In the genomic region with DNA sequence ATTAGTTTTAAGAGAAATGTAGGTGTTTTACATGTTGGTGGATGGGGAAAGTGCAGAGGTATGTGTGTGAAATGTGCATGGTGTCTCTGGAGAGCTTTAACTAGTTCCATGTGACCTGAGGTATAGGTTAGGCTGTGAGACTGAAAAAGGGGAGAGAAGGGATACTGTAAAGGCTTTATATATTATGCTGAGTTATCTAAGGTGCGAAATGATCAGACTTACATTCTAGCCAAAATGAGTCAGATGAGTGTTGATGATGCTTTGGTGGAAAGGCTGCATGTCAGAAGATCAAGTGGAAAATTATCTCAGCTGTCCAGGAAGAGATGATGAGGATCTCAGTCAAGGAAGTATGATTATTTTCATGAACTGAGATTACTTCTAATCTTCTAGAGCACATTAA, we compare ENCODE assay signal across 20 cellular contexts. TPM values are rescaled to one million over a fixed set of nuclear protein-coding genes. Genes with fewer than 3 reads are reported as not detected.
DNase-seq lines count a peak whose midpoint lies in the region; ATAC-seq lines count a peak whose summit lies in the region.
"Had no signal": no experiment of that assay in that cellular context is flagged by ENCODE, and none has a peak within 500 bp of the region (broad histone marks: within the 10 kb centered on the region; RNA-seq: fewer than 3 reads in every experiment).

No MANE protein-coding gene starts in this region.

- H3K27ac ChIP-seq in GM23248: no peak overlapping the region
- H3K27ac ChIP-seq: C4-2B, pancreas, suprapubic skin had no signal

- no peak overlapping the region for H3K9ac ChIP-seq in GM23248

- peaks cover 3% of the 10 kb centered on the region; the same call in 1 of the 2 replicates for H3K4me1 ChIP-seq in GM23248 (ENCODE audit: insufficient read depth)

- peaks cover 18% of the 10 kb centered on the region; the same call in 1 of the 2 replicates for H3F3A ChIP-seq in GM23248 (ENCODE audit: insufficient read depth)

- H4K20me1 ChIP-seq in GM23248 (ENCODE audit: insufficient read depth): no peaks in the 10 kb centered on the region

- 92 to 100% methylated on average over 1 of the region's 1 CpG for WGBS in GM23248 (ENCODE audit: low coverage in 1 of 2, low lambda C conversion rate in 2 of 2, missing lambda C conversion rate in 2 of 2), 2 experiments

- no peaks in the 10 kb centered on the region for H3K9me3 Mint-ChIP-seq in activated naive CD4-positive, alpha-beta T cell treated with anti-CD3 and anti-CD28 coated beads, Interleukin-2, amount 10 ng/mL, durations not matched to agents 7 days and 5 days
- no peaks in the 10 kb centered on the region for H3K9me3 Mint-ChIP-seq in activated naive CD8-positive, alpha-beta T cell treated with anti-CD3 and anti-CD28 coated beads, Interleukin-2, amount 50 U/mL, for 24 hours
- no peaks in the 10 kb centered on the region for H3K9me3 Mint-ChIP-seq in stimulated activated naive CD8-positive, alpha-beta T cell treated with anti-CD3 and anti-CD28 coated beads, Interleukin-15, amount 100 ng/mL, for 72 hours
- H3K9me3 Mint-ChIP-seq: activated B cell treated with CpG ODN at 0.5 μM for 24 hours, naive B cell had no signal

- ATAC-seq in T-helper 17 cell (no peak), GM19455 (IDR thresholded peaks at IDR 0.05; ENCODE audit: unreplicated experiment) (no peak)
- ATAC-seq in activated naive CD8-positive, alpha-beta T cell treated with anti-CD3 and anti-CD28 coated beads, Interleukin-2, amount 50 U/mL, for 24 hours: peak; percentile 84
- peak; percentile 62 for ATAC-seq in stimulated activated naive CD8-positive, alpha-beta T cell treated with anti-CD3 and anti-CD28 coated beads, Interleukin-15, amount 100 ng/mL, for 72 hours
- ATAC-seq: pancreas, sciatic nerve had no signal

- H3K36me3 ChIP-seq in GM23248 (ENCODE audit: low read depth): peaks cover 35% of the 10 kb centered on the region

- in situ Hi-C loops in GM23248 (cut with MboI): no loop called here

- no peak for DNase-seq in activated naive CD4-positive, alpha-beta T cell treated with anti-CD3 and anti-CD28 coated beads, Interleukin-2, amount 10 ng/mL, durations not matched to agents 7 days and 5 days
- DNase-seq in activated naive CD4-positive, alpha-beta T cell treated with Interleukin-2 at 50 U/mL for 16 hours: no peak
- DNase-seq in T-helper 17 cell: no peak
- no peak for DNase-seq in activated naive CD8-positive, alpha-beta T cell treated with anti-CD3 and anti-CD28 coated beads, Interleukin-2, amount 50 U/mL, for 24 hours
- DNase-seq in stimulated activated naive CD8-positive, alpha-beta T cell treated with anti-CD3 and anti-CD28 coated beads, Interleukin-15, amount 100 ng/mL, for 72 hours: no peak
- DNase-seq in GM23248: no peak
- DNase-seq: activated B cell treated with CpG ODN at 0.5 μM for 24 hours; erythroblast; foreskin fibroblast; MM.1S; naive B cell; NCI-H1436; NCI-H2107; NCI-H446 treated with DMSO at 0.1 percent for 48 hours; pancreas; stimulated activated CD8-positive, alpha-beta memory T cell treated with anti-CD3 and anti-CD28 coated beads, Interleukin-4, amount 100 ng/mL, for 48 hours had no signal

- H3K27ac Mint-ChIP-seq in activated naive CD4-positive, alpha-beta T cell treated with anti-CD3 and anti-CD28 coated beads, Interleukin-2, amount 10 ng/mL, durations not matched to agents 7 days and 5 days: peak overlapping the region; percentile 1
- H3K27ac Mint-ChIP-seq in T-helper 17 cell: peak overlapping the region; percentile 68
- H3K27ac Mint-ChIP-seq in activated naive CD8-positive, alpha-beta T cell treated with anti-CD3 and anti-CD28 coated beads, Interleukin-2, amount 50 U/mL, for 24 hours: peak overlapping the region; percentile 87
- peak overlapping the region in 1 of 2 donors; percentile 19 for H3K27ac Mint-ChIP-seq in stimulated activated naive CD8-positive, alpha-beta T cell treated with anti-CD3 and anti-CD28 coated beads, Interleukin-15, amount 100 ng/mL, for 72 hours
- H3K27ac Mint-ChIP-seq: activated B cell treated with CpG ODN at 0.5 μM for 24 hours had no signal

- peaks cover 45% of the 10 kb centered on the region for H3K36me3 Mint-ChIP-seq in activated naive CD4-positive, alpha-beta T cell treated with anti-CD3 and anti-CD28 coated beads, Interleukin-2, amount 10 ng/mL, durations not matched to agents 7 days and 5 days
- H3K36me3 Mint-ChIP-seq in T-helper 17 cell (ENCODE audit: low read depth): peaks cover 9% of the 10 kb centered on the region
- H3K36me3 Mint-ChIP-seq in activated naive CD8-positive, alpha-beta T cell treated with anti-CD3 and anti-CD28 coated beads, Interleukin-2, amount 50 U/mL, for 24 hours (ENCODE audit: low read depth): peaks cover 48% of the 10 kb centered on the region

- H2AFZ ChIP-seq in GM23248: no peak overlapping the region

- H3K9me2 ChIP-seq in GM23248 (ENCODE audit: insufficient read depth): no peaks in the 10 kb centered on the region

- no peak overlapping the region for H3K4me3 ChIP-seq in GM23248
- H3K4me3 ChIP-seq: pancreas, suprapubic skin had no signal

- no peaks in the 10 kb centered on the region for H3K9me3 ChIP-seq in T-helper 17 cell (ENCODE audit: control insufficient read depth, low read length, poor library complexity, severe bottlenecking)
- H3K9me3 ChIP-seq in GM23248 (ENCODE audit: low read depth): no peaks in the 10 kb centered on the region
- H3K9me3 ChIP-seq: pancreas, suprapubic skin had no signal

- H3K79me2 ChIP-seq in GM23248 (ENCODE audit: insufficient read depth): no peaks in the 10 kb centered on the region

- CTCF ChIA-PET in activated naive CD4-positive, alpha-beta T cell treated with anti-CD3 and anti-CD28 coated beads, Interleukin-2, amount 10 ng/mL, durations not matched to agents 7 days and 5 days (lab: Charles Lee): interaction anchor here (1.2 kb wide), 1 partner anchor 18 kb away, joined by 5 read pairs; no protein-coding TSS in a partner anchor

- no peaks in the 10 kb centered on the region for H3K27me3 ChIP-seq in GM23248 (replicated peaks; ENCODE audit: insufficient read depth)
- H3K27me3 ChIP-seq: pancreas, suprapubic skin had no signal

- no peak overlapping the region for H3K4me3 Mint-ChIP-seq in activated naive CD4-positive, alpha-beta T cell treated with anti-CD3 and anti-CD28 coated beads, Interleukin-2, amount 10 ng/mL, durations not matched to agents 7 days and 5 days
- H3K4me3 Mint-ChIP-seq in T-helper 17 cell: no peak overlapping the region
- H3K4me3 Mint-ChIP-seq in activated naive CD8-positive, alpha-beta T cell treated with anti-CD3 and anti-CD28 coated beads, Interleukin-2, amount 50 U/mL, for 24 hours: no peak overlapping the region
- H3K4me3 Mint-ChIP-seq in stimulated activated naive CD8-positive, alpha-beta T cell treated with anti-CD3 and anti-CD28 coated beads, Interleukin-15, amount 100 ng/mL, for 72 hours: no peak overlapping the region
- H3K4me3 Mint-ChIP-seq: activated B cell treated with CpG ODN at 0.5 μM for 24 hours, naive B cell had no signal

- peaks cover 4% of the 10 kb centered on the region for H3K4me1 Mint-ChIP-seq in activated naive CD4-positive, alpha-beta T cell treated with anti-CD3 and anti-CD28 coated beads, Interleukin-2, amount 10 ng/mL, durations not matched to agents 7 days and 5 days
- H3K4me1 Mint-ChIP-seq in T-helper 17 cell: peaks cover 8% of the 10 kb centered on the region
- H3K4me1 Mint-ChIP-seq in activated naive CD8-positive, alpha-beta T cell treated with anti-CD3 and anti-CD28 coated beads, Interleukin-2, amount 50 U/mL, for 24 hours: peaks cover 25% of the 10 kb centered on the region
- peaks cover 28% of the 10 kb centered on the region for H3K4me1 Mint-ChIP-seq in stimulated activated naive CD8-positive, alpha-beta T cell treated with anti-CD3 and anti-CD28 coated beads, Interleukin-15, amount 100 ng/mL, for 72 hours
- H3K4me1 Mint-ChIP-seq: activated B cell treated with CpG ODN at 0.5 μM for 24 hours had no signal

- no peak overlapping the region for H3K4me2 ChIP-seq in GM23248 (ENCODE audit: unreplicated experiment)

- no peaks in the 10 kb centered on the region for H3K27me3 Mint-ChIP-seq in activated naive CD4-positive, alpha-beta T cell treated with anti-CD3 and anti-CD28 coated beads, Interleukin-2, amount 10 ng/mL, durations not matched to agents 7 days and 5 days
- no peaks in the 10 kb centered on the region for H3K27me3 Mint-ChIP-seq in T-helper 17 cell
- H3K27me3 Mint-ChIP-seq in activated naive CD8-positive, alpha-beta T cell treated with anti-CD3 and anti-CD28 coated beads, Interleukin-2, amount 50 U/mL, for 24 hours: no peaks in the 10 kb centered on the region
- no peaks in the 10 kb centered on the region for H3K27me3 Mint-ChIP-seq in stimulated activated naive CD8-positive, alpha-beta T cell treated with anti-CD3 and anti-CD28 coated beads, Interleukin-15, amount 100 ng/mL, for 72 hours
- H3K27me3 Mint-ChIP-seq: activated B cell treated with CpG ODN at 0.5 μM for 24 hours, naive B cell had no signal

RNA-seq across cellular contexts. Expression of gene ACAT1, which starts 15.8 kb away (rescaled TPM):
- total RNA-seq in T-helper 17 cell: 10 to 100 TPM; 19.1 to 21.1 TPM
- 85.6 and 108 TPM in 2 replicates for total RNA-seq in GM23248 (2014; rRNA removed; shearing (Covaris generic))
- polyA plus RNA-seq in GM23248 (2016; fragmentation: Nextera tagmentation; extraction: Ambion mirVana): 53.0 and 56.5 TPM in 2 replicates

Comparison
In these comparisons a context has a peak if more than half of its experiments do, and no peak if none do; other contexts are left out.
1. ATAC-seq: peak in activated naive CD8-positive, alpha-beta T cell treated with anti-CD3 and anti-CD28 coated beads, Interleukin-2, amount 50 U/mL, for 24 hours (single experiment) and stimulated activated naive CD8-positive, alpha-beta T cell treated with anti-CD3 and anti-CD28 coated beads, Interleukin-15, amount 100 ng/mL, for 72 hours (single experiment); none in T-helper 17 cell (single experiment) and GM19455 (single experiment).